8 cellular contexts compared by ENCODE assay signal in the genomic region with DNA sequence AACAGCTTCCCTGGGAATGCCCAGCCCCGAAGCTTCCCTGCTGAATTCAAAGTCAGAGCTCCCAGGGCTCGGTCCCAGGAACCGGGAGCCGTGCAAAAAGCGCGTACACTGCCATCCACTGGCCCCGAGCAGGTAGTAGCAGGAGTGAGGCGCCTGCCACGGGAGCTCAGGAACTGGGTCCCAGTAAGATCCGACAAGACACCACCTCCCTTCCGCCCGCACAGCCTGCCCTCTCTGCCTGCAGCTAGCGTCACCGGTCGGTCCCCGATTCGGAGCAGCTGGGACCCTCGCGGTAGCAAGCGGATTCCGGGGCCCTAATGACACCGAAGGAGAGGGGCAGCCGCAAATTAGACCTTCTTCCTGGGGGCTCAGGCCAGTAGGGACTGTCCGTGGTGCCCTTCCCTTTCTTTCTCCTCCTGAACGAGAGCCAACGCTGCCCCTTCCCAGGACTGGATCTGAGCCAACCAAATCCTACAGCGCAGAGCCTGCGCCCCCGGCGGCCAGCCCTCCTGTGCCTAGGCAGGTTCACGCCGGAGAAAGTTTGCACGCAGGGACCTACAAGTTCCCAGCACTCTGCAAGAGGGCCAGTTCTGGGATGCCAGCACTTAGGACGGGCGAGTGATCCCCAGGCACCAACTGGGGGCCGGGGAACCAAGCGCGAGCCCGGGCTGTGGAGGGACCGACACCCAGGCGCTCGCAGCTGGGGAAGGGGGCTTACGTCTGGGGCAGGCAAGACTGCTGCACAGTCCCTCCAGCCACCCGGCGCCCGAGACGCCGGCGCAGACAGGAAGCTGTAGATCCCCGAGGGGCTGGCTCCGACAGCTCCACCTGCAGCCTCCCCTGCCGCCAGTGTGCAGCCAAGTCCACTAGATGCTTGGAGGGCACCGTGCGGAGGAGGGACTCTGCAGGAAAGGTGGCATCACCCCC. TPM values are rescaled to one million over a fixed set of nuclear protein-coding genes. Genes with fewer than 3 reads are reported as not detected.
A peak's percentile ranks its signal among the peaks of the same experiment; 100 is the strongest.
DNase-seq lines count a peak whose midpoint lies in the region; ATAC-seq and TF ChIP-seq lines count a peak whose summit lies in the region.

No MANE protein-coding gene starts in this region.

- peaks cover 28% of the 10 kb centered on the region for H3K4me1 Mint-ChIP-seq in activated T-helper 1 cell treated with anti-CD3 and anti-CD28 coated beads, Interleukin-12 subunit alpha, Interleukin-12 subunit beta, Interleukin-2, Interleukin-4 antibody, amounts not matched to agents 30 ng/mL and 10 ng/mL and 1 ng/mL, durations not matched to agents 14 hours and 24 hours and 36 hours (ENCODE audit: low read depth)

- H3K4me1 ChIP-seq in OCI-LY3 (ENCODE audit: low read length) (peaks cover 37% of the 10 kb centered on the region), fibroblast of lung (ENCODE audit: control insufficient read depth, extremely low read depth, insufficient read depth, low read length) (peaks cover 2% of the 10 kb centered on the region)

- H3K4me3 Mint-ChIP-seq in activated T-helper 1 cell treated with anti-CD3 and anti-CD28 coated beads, Interleukin-12 subunit alpha, Interleukin-12 subunit beta, Interleukin-2, Interleukin-4 antibody, amounts not matched to agents 30 ng/mL and 10 ng/mL and 1 ng/mL, durations not matched to agents 14 hours and 24 hours and 36 hours: peak overlapping the region; percentile 80

- H3K27ac ChIP-seq in OCI-LY3 (ENCODE audit: low read length) (no peak overlapping the region), fibroblast of lung (ENCODE audit: insufficient read depth, low read length) (no peak overlapping the region)

- H3K9me3 Mint-ChIP-seq in activated T-helper 1 cell treated with anti-CD3 and anti-CD28 coated beads, Interleukin-12 subunit alpha, Interleukin-12 subunit beta, Interleukin-2, Interleukin-4 antibody, amounts not matched to agents 30 ng/mL and 10 ng/mL and 1 ng/mL, durations not matched to agents 14 hours and 24 hours and 36 hours: peaks cover 7% of the 10 kb centered on the region

- ATAC-seq in GM21367 (IDR thresholded peaks at IDR 0.05; ENCODE audit: unreplicated experiment): peak; percentile 66

- no peak overlapping the region for H3K27ac Mint-ChIP-seq in activated T-helper 1 cell treated with anti-CD3 and anti-CD28 coated beads, Interleukin-12 subunit alpha, Interleukin-12 subunit beta, Interleukin-2, Interleukin-4 antibody, amounts not matched to agents 30 ng/mL and 10 ng/mL and 1 ng/mL, durations not matched to agents 14 hours and 24 hours and 36 hours

- H2AFZ ChIP-seq in OCI-LY3 (ENCODE audit: low read depth, low read length) (peak overlapping the region; percentile 59), fibroblast of lung (ENCODE audit: low read length) (peak overlapping the region; percentile 83)

- TF ChIP-seq CTCF in OCI-LY3 (IDR thresholded peaks at IDR 0.05; ENCODE audit: low read depth, low read length): peak; percentile 66
- peak; percentile 65 to 81 for TF ChIP-seq CTCF in fibroblast of lung (conservative IDR thresholded peaks at IDR 0.05 in 1 of 2, IDR thresholded peaks at IDR 0.05 in 1 of 2; ENCODE audit: low read depth in 1 of 2, low read length in 2 of 2)

- intact Hi-C loops in activated T-helper 1 cell treated with anti-CD3 and anti-CD28 coated beads, Interleukin-12 subunit alpha, Interleukin-12 subunit beta, Interleukin-2, Interleukin-4 antibody, amounts not matched to agents 30 ng/mL and 10 ng/mL and 1 ng/mL, durations not matched to agents 14 hours and 24 hours and 36 hours (cut with micrococcal nuclease): loop anchor here (2.0 to 10.0 kb wide), 4 partner anchors 75 to 372 kb away; a partner anchor contains a TSS

- H3K36me3 ChIP-seq in OCI-LY3 (replicated peaks; ENCODE audit: low read depth, low read length) (no peaks in the 10 kb centered on the region), fibroblast of lung (ENCODE audit: control insufficient read depth, insufficient read depth, low read length) (no peaks in the 10 kb centered on the region)

- no peaks in the 10 kb centered on the region for H3K79me2 ChIP-seq in OCI-LY3 (ENCODE audit: low read length)
- no peaks in the 10 kb centered on the region for H3K79me2 ChIP-seq in fibroblast of lung (ENCODE audit: control insufficient read depth, insufficient read depth, low read length)

- H4K20me1 ChIP-seq in OCI-LY3 (ENCODE audit: insufficient read depth, low read length) (peaks cover 10% of the 10 kb centered on the region; the same call in 1 of the 2 replicates), fibroblast of lung (ENCODE audit: control insufficient read depth, extremely low read depth, insufficient read depth, low read length) (no peaks in the 10 kb centered on the region)

- H3K4me2 ChIP-seq in OCI-LY3 (ENCODE audit: low read length) (peak overlapping the region; percentile 88), fibroblast of lung (ENCODE audit: extremely low read depth, insufficient read depth, low read length) (peak overlapping the region; percentile 97)

- no peaks in the 10 kb centered on the region for H3K36me3 Mint-ChIP-seq in activated T-helper 1 cell treated with anti-CD3 and anti-CD28 coated beads, Interleukin-12 subunit alpha, Interleukin-12 subunit beta, Interleukin-2, Interleukin-4 antibody, amounts not matched to agents 30 ng/mL and 10 ng/mL and 1 ng/mL, durations not matched to agents 14 hours and 24 hours and 36 hours (ENCODE audit: low read depth)

- H3K27me3 Mint-ChIP-seq in activated T-helper 1 cell treated with anti-CD3 and anti-CD28 coated beads, Interleukin-12 subunit alpha, Interleukin-12 subunit beta, Interleukin-2, Interleukin-4 antibody, amounts not matched to agents 30 ng/mL and 10 ng/mL and 1 ng/mL, durations not matched to agents 14 hours and 24 hours and 36 hours (ENCODE audit: insufficient read depth): peaks cover 47% of the 10 kb centered on the region

- H3K9me3 ChIP-seq in OCI-LY3 (ENCODE audit: insufficient read depth, low read length) (no peaks in the 10 kb centered on the region), fibroblast of lung (ENCODE audit: control insufficient read depth, insufficient read depth, low read depth, low read length) (no peaks in the 10 kb centered on the region)

- H3K4me3 ChIP-seq in OCI-LY3 (ENCODE audit: low read length): peak overlapping the region; percentile 89
- H3K4me3 ChIP-seq in fibroblast of lung (replicated peaks in 1 of 4; ENCODE audit: control extremely low read depth in 1 of 4, insufficient read depth in 1 of 4, low read depth in 3 of 4, low read length in 4 of 4): peak overlapping the region; percentile 61 to 69 (median 66)

- DNase-seq in DMS 273 (lab: John Stamatoyannopoulos, UW; ENCODE audit: unreplicated experiment): peak; percentile 85
- DNase-seq in HS-27A (ENCODE audit: low read depth): peak; percentile 66
- peak; percentile 29 for DNase-seq in activated T-helper 1 cell treated with anti-CD3 and anti-CD28 coated beads, Interleukin-12 subunit alpha, Interleukin-12 subunit beta, Interleukin-2, Interleukin-4 antibody, amounts not matched to agents 30 ng/mL and 10 ng/mL and 1 ng/mL, durations not matched to agents 14 hours and 24 hours and 36 hours (ENCODE audit: low spot score)
- peak; percentile 78 to 83 for DNase-seq in fibroblast of lung (ENCODE audit: low read depth in 2 of 2)
- DNase-seq in myocyte (ENCODE audit: low read depth): peak; percentile 88
- DNase-seq in stimulated activated naive CD4-positive, alpha-beta T cell treated with Interleukin-2 at 50 U/mL for 16 hours (lab: John Stamatoyannopoulos, UW): peak; percentile 29

- H3K27me3 ChIP-seq in OCI-LY3 (ENCODE audit: low read depth, low read length): no peaks in the 10 kb centered on the region
- no peaks in the 10 kb centered on the region for H3K27me3 ChIP-seq in fibroblast of lung (ENCODE audit: control insufficient read depth, insufficient read depth, low read length)

- H3K9ac ChIP-seq in OCI-LY3 (ENCODE audit: low read length): peak overlapping the region; percentile 67
- H3K9ac ChIP-seq in fibroblast of lung (ENCODE audit: insufficient read depth, low read length): no peak overlapping the region

RNA-seq across cellular contexts. Expression of a gene that starts 0.9 kb away (rescaled TPM):
- total RNA-seq in activated T-helper 1 cell treated with anti-CD3 and anti-CD28 coated beads, Interleukin-12 subunit alpha, Interleukin-12 subunit beta, Interleukin-2, Interleukin-4 antibody, amounts not matched to agents 30 ng/mL and 10 ng/mL and 1 ng/mL, durations not matched to agents 14 hours and 24 hours and 36 hours: not detected in 2 replicates
- total RNA-seq in fibroblast of lung (under 0.01 and 1.5 TPM in 2 replicates), myocyte (1.5 and 1.6 TPM in 2 replicates)
- 4.2 and 22.2 TPM in 2 replicates for polyA plus RNA-seq in fibroblast of lung
- 2.2 and 16.3 TPM in 2 replicates for polyA plus RNA-seq in fibroblast of lung (2012)
- 0.41 and 12.7 TPM in 2 replicates for polyA minus RNA-seq in fibroblast of lung (ENCODE audit: low replicate concordance)
- polyA plus RNA-seq in myocyte (2012): 2.1 TPM

Comparison
In these comparisons a context has a peak if more than half of its experiments do, and no peak if none do; other contexts are left out.
1. DNase-seq: peak in every context shown above with its lines; median percentile 88 in myocyte; 85 in DMS 273; 80 in fibroblast of lung; 66 in HS-27A; 29 in activated T-helper 1 cell treated with anti-CD3 and anti-CD28 coated beads, Interleukin-12 subunit alpha, Interleukin-12 subunit beta, Interleukin-2, Interleukin-4 antibody, amounts not matched to agents 30 ng/mL and 10 ng/mL and 1 ng/mL, durations not matched to agents 14 hours and 24 hours and 36 hours; 29 in stimulated activated naive CD4-positive, alpha-beta T cell treated with Interleukin-2 at 50 U/mL for 16 hours.